Comparison of ENCODE assay signal across 1 cellular context in the genomic region with DNA sequence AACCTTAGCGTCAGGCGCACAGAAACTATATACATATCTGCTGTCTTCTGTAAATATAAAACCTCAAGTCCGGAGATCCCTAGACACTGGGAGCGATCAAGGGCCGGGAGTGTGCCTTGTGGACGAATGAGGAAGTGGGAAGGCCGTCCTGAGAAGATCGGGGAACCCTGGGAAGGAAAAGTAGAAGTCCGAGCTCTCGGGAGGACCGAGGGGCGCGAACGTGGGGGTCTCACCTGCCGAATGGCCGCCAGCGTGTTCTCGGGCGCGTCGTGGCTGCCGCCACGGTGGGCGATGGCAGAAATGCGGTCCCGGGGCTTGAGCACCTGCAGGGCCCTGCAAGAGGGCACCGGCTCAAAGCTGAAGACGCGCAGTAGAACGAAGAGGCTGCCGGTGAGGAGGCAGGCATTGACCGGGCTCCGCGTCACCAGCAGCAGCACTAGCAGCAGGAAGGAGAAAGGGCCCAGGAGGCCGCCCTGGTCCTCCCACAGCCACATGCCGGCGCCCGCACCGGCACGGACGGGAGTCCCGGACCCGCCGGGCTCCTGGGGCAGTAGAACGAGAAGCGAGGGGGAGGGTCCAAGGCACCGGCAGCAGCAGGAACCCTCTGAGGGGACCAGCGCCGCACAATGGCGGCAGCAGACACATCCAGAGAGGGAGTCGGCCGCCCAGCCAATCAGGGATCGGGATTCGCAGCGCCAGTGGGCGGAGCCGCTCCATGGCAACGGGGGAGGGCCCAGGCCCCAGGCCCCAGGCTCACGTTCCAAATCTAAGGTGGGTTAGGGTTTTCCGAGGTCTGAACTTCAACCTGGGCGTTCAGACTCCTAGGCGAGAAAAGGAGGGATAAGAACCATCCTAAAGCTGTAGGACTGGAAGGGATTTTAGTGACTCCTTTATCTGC.
A peak's percentile ranks its signal among the peaks of the same experiment; 100 is the strongest.
TF ChIP-seq lines count a peak whose summit lies in the region.

A gene with protein sequence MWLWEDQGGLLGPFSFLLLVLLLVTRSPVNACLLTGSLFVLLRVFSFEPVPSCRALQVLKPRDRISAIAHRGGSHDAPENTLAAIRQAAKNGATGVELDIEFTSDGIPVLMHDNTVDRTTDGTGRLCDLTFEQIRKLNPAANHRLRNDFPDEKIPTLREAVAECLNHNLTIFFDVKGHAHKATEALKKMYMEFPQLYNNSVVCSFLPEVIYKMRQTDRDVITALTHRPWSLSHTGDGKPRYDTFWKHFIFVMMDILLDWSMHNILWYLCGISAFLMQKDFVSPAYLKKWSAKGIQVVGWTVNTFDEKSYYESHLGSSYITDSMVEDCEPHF (minus strand): TSS at position 628 of the 898 bp plus-strand sequence. CDS start 134 bp downstream, at position 494.

TF ChIP-seq in HepG2, 621 proteins besides CTCF, POLR2A, EP300 and RAD21 (continued from another document and continues in another):
- TF ChIP-seq ZNF431 (CRISPR knock-in tag; IDR thresholded peaks at IDR 0.05; ENCODE audit: borderline replicate concordance, low read depth), result no peak
- TF ChIP-seq NFIB (CRISPR knock-in tag; IDR thresholded peaks at IDR 0.05; ENCODE audit: borderline replicate concordance), result no peak
- TF ChIP-seq BRCA1 (CRISPR knock-in tag; IDR thresholded peaks at IDR 0.05), result no peak; the same call in 1 of the 2 replicates
- no peak for TF ChIP-seq ZNF263 (CRISPR knock-in tag; IDR thresholded peaks at IDR 0.05)
- peak; percentile 90 for TF ChIP-seq SP5 (CRISPR knock-in tag; IDR thresholded peaks at IDR 0.05; ENCODE audit: borderline replicate concordance, low read depth)
- TF ChIP-seq FIP1L1 (IDR thresholded peaks at IDR 0.05; ENCODE audit: borderline replicate concordance, insufficient read depth, low read depth, low read length), result no peak
- TF ChIP-seq, protein P1, sequence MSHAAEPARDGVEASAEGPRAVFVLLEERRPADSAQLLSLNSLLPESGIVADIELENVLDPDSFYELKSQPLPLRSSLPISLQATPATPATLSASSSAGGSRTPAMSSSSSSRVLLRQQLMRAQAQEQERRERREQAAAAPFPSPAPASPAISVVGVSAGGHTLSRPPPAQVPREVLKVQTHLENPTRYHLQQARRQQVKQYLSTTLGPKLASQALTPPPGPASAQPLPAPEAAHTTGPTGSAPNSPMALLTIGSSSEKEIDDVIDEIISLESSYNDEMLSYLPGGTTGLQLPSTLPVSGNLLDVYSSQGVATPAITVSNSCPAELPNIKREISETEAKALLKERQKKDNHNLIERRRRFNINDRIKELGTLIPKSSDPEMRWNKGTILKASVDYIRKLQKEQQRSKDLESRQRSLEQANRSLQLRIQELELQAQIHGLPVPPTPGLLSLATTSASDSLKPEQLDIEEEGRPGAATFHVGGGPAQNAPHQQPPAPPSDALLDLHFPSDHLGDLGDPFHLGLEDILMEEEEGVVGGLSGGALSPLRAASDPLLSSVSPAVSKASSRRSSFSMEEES (CRISPR knock-in tag; IDR thresholded peaks at IDR 0.05), result no peak
- TF ChIP-seq ZBTB3 (CRISPR knock-in tag; IDR thresholded peaks at IDR 0.05; ENCODE audit: borderline replicate concordance, low read depth), result no peak
- TF ChIP-seq AHR (CRISPR knock-in tag; IDR thresholded peaks at IDR 0.05), result peak; percentile 93; the same call in 1 of the 2 replicates
- TF ChIP-seq ZNF562 (CRISPR knock-in tag; IDR thresholded peaks at IDR 0.05; ENCODE audit: borderline replicate concordance), result no peak
- peak; percentile 72 for TF ChIP-seq TAF15 (IDR thresholded peaks at IDR 0.05; ENCODE audit: low read depth, low read length, poor library complexity, severe bottlenecking)
- no peak for TF ChIP-seq RORA (CRISPR knock-in tag; IDR thresholded peaks at IDR 0.05)
- TF ChIP-seq SP1 (IDR thresholded peaks at IDR 0.05), result no peak
- TF ChIP-seq SP1 (CRISPR knock-in tag; IDR thresholded peaks at IDR 0.05), result peak; percentile 81
- peak; percentile 85; the same call in 1 of the 2 replicates for TF ChIP-seq ZNF747 (CRISPR knock-in tag; IDR thresholded peaks at IDR 0.05; ENCODE audit: borderline replicate concordance)
- TF ChIP-seq E2F2 (CRISPR knock-in tag; IDR thresholded peaks at IDR 0.05; ENCODE audit: borderline replicate concordance), result peak; percentile 12; the same call in 1 of the 2 replicates
- no peak for TF ChIP-seq ZXDC (CRISPR knock-in tag; IDR thresholded peaks at IDR 0.05)
- TF ChIP-seq HIC2 (CRISPR knock-in tag; IDR thresholded peaks at IDR 0.05; ENCODE audit: low read depth), result peak; percentile 48; the same call in 1 of the 2 replicates
- TF ChIP-seq NAIF1 (CRISPR knock-in tag; IDR thresholded peaks at IDR 0.05; ENCODE audit: borderline replicate concordance), result no peak
- peak; percentile 77; the same call in 1 of the 2 replicates for TF ChIP-seq MAZ (IDR thresholded peaks at IDR 0.05; ENCODE audit: borderline replicate concordance, low read depth, low read length)
- peak; percentile 25; the same call in 1 of the 2 replicates for TF ChIP-seq MAZ (CRISPR knock-in tag; IDR thresholded peaks at IDR 0.05; ENCODE audit: low read depth)
- no peak for TF ChIP-seq MED8 (CRISPR knock-in tag; IDR thresholded peaks at IDR 0.05; ENCODE audit: insufficient replicate concordance)
- no peak for TF ChIP-seq FOXA1 (IDR thresholded peaks at IDR 0.05)
- peak; percentile 27; the same call in 1 of the 2 replicates for TF ChIP-seq FOXA1 (CRISPR knock-in tag; IDR thresholded peaks at IDR 0.05)
- no peak; the same call in none of the 2 replicates for TF ChIP-seq SIX4 (CRISPR knock-in tag; IDR thresholded peaks at IDR 0.05)
- 0 out of 2 replicates have a peak, but pooled peaks have one; percentile 55 for TF ChIP-seq PBX3 (CRISPR knock-in tag; IDR thresholded peaks at IDR 0.05; ENCODE audit: borderline replicate concordance)
- TF ChIP-seq JARID2 (CRISPR knock-in tag; IDR thresholded peaks at IDR 0.05; ENCODE audit: insufficient replicate concordance), result no peak
- peak; percentile 23 for TF ChIP-seq ZNF484 (CRISPR knock-in tag; IDR thresholded peaks at IDR 0.05; ENCODE audit: borderline replicate concordance, low read depth)
- no peak for TF ChIP-seq TEAD2 (CRISPR knock-in tag; IDR thresholded peaks at IDR 0.05)
- peak; percentile 96 for TF ChIP-seq HDAC1 (CRISPR knock-in tag; IDR thresholded peaks at IDR 0.05)
- no peak for TF ChIP-seq ZNF713 (CRISPR knock-in tag; IDR thresholded peaks at IDR 0.05)
- TF ChIP-seq ZNF207 (IDR thresholded peaks at IDR 0.05; ENCODE audit: borderline replicate concordance), result no peak
- no peak; the same call in 1 of the 2 replicates for TF ChIP-seq SP4 (CRISPR knock-in tag; IDR thresholded peaks at IDR 0.05)
- TF ChIP-seq STAT5B (CRISPR knock-in tag; IDR thresholded peaks at IDR 0.05), result 0 out of 2 replicates have a peak, but pooled peaks have one; percentile 17
- no peak; the same call in 1 of the 2 replicates for TF ChIP-seq ZNF20 (CRISPR knock-in tag; IDR thresholded peaks at IDR 0.05)
- no peak for TF ChIP-seq PREB (CRISPR knock-in tag; IDR thresholded peaks at IDR 0.05)
- peak; percentile 87; the same call in 1 of the 2 replicates for TF ChIP-seq SMAD9 (CRISPR knock-in tag; IDR thresholded peaks at IDR 0.05)
- TF ChIP-seq ZNF136 (CRISPR knock-in tag; IDR thresholded peaks at IDR 0.05; ENCODE audit: low read depth), result peak; percentile 79; the same call in 1 of the 2 replicates
- no peak for TF ChIP-seq ZSCAN22 (CRISPR knock-in tag; IDR thresholded peaks at IDR 0.05)
- no peak for TF ChIP-seq MNT (IDR thresholded peaks at IDR 0.05)
- peak; percentile 74 for TF ChIP-seq ZNF331 (CRISPR knock-in tag; IDR thresholded peaks at IDR 0.05)
- TF ChIP-seq ZNF670 (CRISPR knock-in tag; IDR thresholded peaks at IDR 0.05; ENCODE audit: borderline replicate concordance), result peak; percentile 97
- TF ChIP-seq, protein P2, sequence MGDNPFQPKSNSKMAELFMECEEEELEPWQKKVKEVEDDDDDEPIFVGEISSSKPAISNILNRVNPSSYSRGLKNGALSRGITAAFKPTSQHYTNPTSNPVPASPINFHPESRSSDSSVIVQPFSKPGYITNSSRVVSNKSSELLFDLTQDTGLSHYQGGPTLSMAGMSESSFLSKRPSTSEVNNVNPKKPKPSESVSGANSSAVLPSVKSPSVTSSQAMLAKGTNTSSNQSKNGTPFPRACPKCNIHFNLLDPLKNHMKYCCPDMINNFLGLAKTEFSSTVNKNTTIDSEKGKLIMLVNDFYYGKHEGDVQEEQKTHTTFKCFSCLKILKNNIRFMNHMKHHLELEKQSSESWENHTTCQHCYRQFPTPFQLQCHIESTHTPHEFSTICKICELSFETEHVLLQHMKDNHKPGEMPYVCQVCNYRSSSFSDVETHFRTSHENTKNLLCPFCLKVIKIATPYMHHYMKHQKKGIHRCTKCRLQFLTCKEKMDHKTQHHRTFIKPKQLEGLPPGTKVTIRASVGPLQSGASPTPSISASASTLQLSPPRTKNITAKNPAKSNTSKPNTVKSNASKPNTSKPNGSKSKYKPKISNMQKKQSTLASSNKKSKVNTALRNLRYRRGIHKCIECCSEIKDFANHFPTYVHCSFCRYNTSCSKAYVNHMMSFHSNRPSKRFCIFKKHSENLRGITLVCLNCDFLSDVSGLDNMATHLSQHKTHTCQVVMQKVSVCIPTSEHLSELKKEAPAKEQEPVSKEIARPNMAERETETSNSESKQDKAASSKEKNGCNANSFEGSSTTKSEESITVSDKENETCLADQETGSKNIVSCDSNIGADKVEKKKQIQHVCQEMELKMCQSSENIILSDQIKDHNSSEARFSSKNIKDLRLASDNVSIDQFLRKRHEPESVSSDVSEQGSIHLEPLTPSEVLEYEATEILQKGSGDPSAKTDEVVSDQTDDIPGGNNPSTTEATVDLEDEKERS (CRISPR knock-in tag; IDR thresholded peaks at IDR 0.05), result peak; percentile 95
- 0 out of 2 replicates have a peak, but pooled peaks have one; percentile 50 for TF ChIP-seq ZNF329 (CRISPR knock-in tag; IDR thresholded peaks at IDR 0.05; ENCODE audit: low read depth)
- TF ChIP-seq MBNL3 (CRISPR knock-in tag; conservative IDR thresholded peaks at IDR 0.05), result no peak
- no peak for TF ChIP-seq TSC22D2 (CRISPR knock-in tag; IDR thresholded peaks at IDR 0.05; ENCODE audit: borderline replicate concordance)
